ENCODE assay signal across 2 cellular contexts in the genomic region with DNA sequence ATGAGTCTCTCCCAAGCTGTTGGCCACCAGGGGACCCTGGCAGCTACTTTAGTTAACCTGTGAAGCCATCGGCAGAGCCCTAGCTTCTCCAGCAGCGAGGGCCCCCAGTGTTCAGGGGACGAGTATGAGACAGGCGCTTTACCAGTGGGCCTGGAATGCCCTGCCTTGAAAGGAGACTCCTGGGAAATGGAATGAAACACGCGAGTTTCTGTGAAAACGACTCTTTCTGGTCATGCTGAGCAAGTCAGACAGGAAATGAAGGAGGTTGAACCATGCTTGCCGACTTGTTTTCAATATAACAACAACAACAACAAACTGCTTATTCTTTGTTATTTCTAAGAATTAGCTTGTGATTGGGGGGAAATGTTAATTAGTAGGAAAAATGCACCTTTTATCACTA.
TF ChIP-seq lines count a peak whose summit lies in the region.

No MANE protein-coding gene starts in this region.

TF ChIP-seq in WTC11, 78 proteins besides CTCF, POLR2A, EP300 and RAD21:
- TF ChIP-seq FOXK1 (CRISPR knock-in tag; IDR thresholded peaks at IDR 0.05) (no peak), ZNF121 (CRISPR knock-in tag; IDR thresholded peaks at IDR 0.05) (no peak)
- TF ChIP-seq, protein P1, sequence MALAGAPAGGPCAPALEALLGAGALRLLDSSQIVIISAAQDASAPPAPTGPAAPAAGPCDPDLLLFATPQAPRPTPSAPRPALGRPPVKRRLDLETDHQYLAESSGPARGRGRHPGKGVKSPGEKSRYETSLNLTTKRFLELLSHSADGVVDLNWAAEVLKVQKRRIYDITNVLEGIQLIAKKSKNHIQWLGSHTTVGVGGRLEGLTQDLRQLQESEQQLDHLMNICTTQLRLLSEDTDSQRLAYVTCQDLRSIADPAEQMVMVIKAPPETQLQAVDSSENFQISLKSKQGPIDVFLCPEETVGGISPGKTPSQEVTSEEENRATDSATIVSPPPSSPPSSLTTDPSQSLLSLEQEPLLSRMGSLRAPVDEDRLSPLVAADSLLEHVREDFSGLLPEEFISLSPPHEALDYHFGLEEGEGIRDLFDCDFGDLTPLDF (CRISPR knock-in tag; IDR thresholded peaks at IDR 0.05), result no peak

TF ChIP-seq in H1, 55 proteins besides CTCF, POLR2A, EP300 and RAD21:
- no peak for TF ChIP-seq CTBP2 (IDR thresholded peaks at IDR 0.05; ENCODE audit: borderline replicate concordance, insufficient read depth, insufficient read length, low read length)
- no peak for TF ChIP-seq SP2 (IDR thresholded peaks at IDR 0.05; ENCODE audit: low read length)
- TF ChIP-seq SP4 (IDR thresholded peaks at IDR 0.05; ENCODE audit: low read length), result no peak
- no peak for TF ChIP-seq MAFK (IDR thresholded peaks at IDR 0.05; ENCODE audit: low read depth, low read length)
- TF ChIP-seq RBBP5 (IDR thresholded peaks at IDR 0.05; ENCODE audit: borderline replicate concordance, low read depth, low read length), result no peak
- no peak for TF ChIP-seq YY1 (IDR thresholded peaks at IDR 0.05; ENCODE audit: low read depth, low read length)
- TF ChIP-seq KDM5A (IDR thresholded peaks at IDR 0.05; ENCODE audit: low read length), result no peak
